ENCODE assay signal across 20 cellular contexts in the genomic region with DNA sequence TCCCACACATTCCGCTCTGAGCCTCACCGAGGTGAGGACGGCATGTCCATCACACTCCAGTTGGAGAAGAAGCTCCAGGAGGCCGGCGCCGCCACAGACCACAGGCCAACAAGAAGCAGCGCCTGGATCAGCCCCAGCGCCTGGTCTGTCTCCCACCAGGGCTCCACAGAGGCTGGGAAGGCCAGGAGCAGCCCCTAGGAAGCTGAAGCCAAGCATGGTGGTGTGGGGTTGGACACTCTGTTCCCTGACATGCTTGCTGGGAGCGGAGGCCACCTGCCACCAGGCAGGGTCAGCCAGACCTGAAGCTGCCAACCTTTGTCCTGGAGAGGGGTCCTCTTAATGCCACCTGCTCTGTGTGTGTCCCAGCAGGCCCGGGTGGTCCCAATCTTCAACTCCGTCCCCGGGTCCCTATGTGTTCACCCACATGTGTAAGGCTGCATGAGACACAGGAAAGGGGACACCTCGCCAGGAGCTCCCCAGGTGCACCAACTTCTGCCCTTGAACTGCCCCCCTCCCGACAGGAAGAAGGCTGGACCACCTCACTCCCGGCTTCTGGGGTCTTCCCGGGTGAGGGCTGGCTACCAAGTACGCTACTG.
DNase-seq lines count a peak whose midpoint lies in the region; ATAC-seq and TF ChIP-seq lines count a peak whose summit lies in the region.
"Had no signal": no experiment of that assay in that cellular context is flagged by ENCODE, and none has a peak within 500 bp of the region (broad histone marks: within the 10 kb centered on the region; RNA-seq: fewer than 3 reads in every experiment).

No MANE protein-coding gene starts in this region.

- no peak overlapping the region for H3K4me3 ChIP-seq in heart left ventricle
- no peak overlapping the region for H3K4me3 ChIP-seq in HUES64 (ENCODE audit: low read length)
- H3K4me3 ChIP-seq in iPS-20b (ENCODE audit: low read length), result peak overlapping the region; percentile 20; the same call in 1 of the 2 replicates
- H3K4me3 ChIP-seq in upper lobe of left lung, result no peak overlapping the region
- H3K4me3 ChIP-seq: coronary artery, hepatocyte had no signal

- H3K9ac ChIP-seq in HUES64 (ENCODE audit: low read depth, low read length), result peak overlapping the region; percentile 48
- H3K9ac ChIP-seq in iPS-20b (ENCODE audit: low read depth, low read length), result peak overlapping the region; percentile 78; the same call in 1 of the 2 replicates

- H3K36me3 ChIP-seq in heart left ventricle (no peaks in the 10 kb centered on the region), HUES64 (ENCODE audit: insufficient read depth, low read length) (no peaks in the 10 kb centered on the region), iPS-20b (ENCODE audit: insufficient read depth, low read depth, low read length) (no peaks in the 10 kb centered on the region), upper lobe of left lung (no peaks in the 10 kb centered on the region)

- H3K27ac ChIP-seq in heart left ventricle (no peak overlapping the region), HUES64 (ENCODE audit: low read depth, low read length) (peak overlapping the region; percentile 99), iPS-20b (ENCODE audit: low read length) (peak overlapping the region; percentile 94), upper lobe of left lung (no peak overlapping the region)
- H3K27ac ChIP-seq: coronary artery, hepatocyte had no signal

- ATAC-seq in Right ventricle myocardium superior (ENCODE audit: poor library complexity), result no peak
- ATAC-seq in heart left ventricle, result no peak
- no peak for ATAC-seq in upper lobe of left lung (ENCODE audit: low FRiP score in 2 of 2)
- ATAC-seq in GM19455 (IDR thresholded peaks at IDR 0.05; ENCODE audit: unreplicated experiment), result no peak
- ATAC-seq: T-cell had no signal

- DNase-seq in Right ventricle myocardium superior, result peak; percentile 38
- DNase-seq in heart left ventricle, result no peak
- DNase-seq in upper lobe of left lung, result peak; percentile 15 to 54
- DNase-seq in KG1 (lab: John Stamatoyannopoulos, UW), result no peak
- no peak for DNase-seq in midbrain (lab: John Stamatoyannopoulos, UW)
- DNase-seq: activated CD4-positive, alpha-beta T cell treated with anti-CD3 and anti-CD28 coated beads, Interleukin-2, amount 50 U/mL, for 4 hours; activated T-cell treated with anti-CD3 and anti-CD28 coated beads, Interleukin-2, amount 50 U/mL, for 48 hours; CD8-positive, alpha-beta memory T cell; DMS79 treated with DMSO at 0.1 percent for 48 hours; kidney glomerular epithelial cell; NCI-H1105; NCI-H2107; NCI-H524 treated with DMSO at 0.1 percent for 48 hours; SHP77 had no signal

- intact Hi-C loops in Right ventricle myocardium superior (cut with DNase I) (no loop called here), heart left ventricle (cut with DNase I) (no loop called here)

- H3K27me3 ChIP-seq in heart left ventricle (peaks cover 0 to 56% (median 14%) of the 10 kb centered on the region in 9 donors), HUES64 (ENCODE audit: insufficient read depth, low read length) (no peaks in the 10 kb centered on the region), iPS-20b (ENCODE audit: insufficient read depth, low read length) (no peaks in the 10 kb centered on the region; the same call in 1 of the 2 replicates), upper lobe of left lung (no peaks in the 10 kb centered on the region)

- H3K9me3 ChIP-seq in heart left ventricle (no peaks in the 10 kb centered on the region), HUES64 (ENCODE audit: insufficient read depth, low read depth, low read length) (no peaks in the 10 kb centered on the region), iPS-20b (ENCODE audit: insufficient read depth, low read depth, low read length) (no peaks in the 10 kb centered on the region), upper lobe of left lung (no peaks in the 10 kb centered on the region)

- TF ChIP-seq POLR2A in heart left ventricle (IDR thresholded peaks at IDR 0.05) (no peak), upper lobe of left lung (IDR thresholded peaks at IDR 0.05) (no peak)

- TF ChIP-seq EP300 in upper lobe of left lung (IDR thresholded peaks at IDR 0.05), result no peak

- WGBS in heart left ventricle, 4 donors, result 50 to 66% (median 58%) methylated on average over 12 to 17 of the region's 17 CpGs
- WGBS in HUES64, result 69% methylated on average over 17 of the region's 17 CpGs
- 74 to 76% methylated on average over 12 to 17 of the region's 17 CpGs for WGBS in upper lobe of left lung, 2 donors

- TF ChIP-seq CTCF in heart left ventricle (IDR thresholded peaks at IDR 0.05), result no peak
- TF ChIP-seq CTCF in upper lobe of left lung (IDR thresholded peaks at IDR 0.05), result no peak

- H3K4me1 ChIP-seq in heart left ventricle (peaks cover 0 to 14% (median 0%) of the 10 kb centered on the region in 12 donors), HUES64 (ENCODE audit: insufficient read depth, low read length) (peaks cover 23% of the 10 kb centered on the region), iPS-20b (ENCODE audit: insufficient read depth, low read length) (peaks cover 21% of the 10 kb centered on the region; the same call in 1 of the 2 replicates), upper lobe of left lung (peaks cover 0 to 8% (median 3%) of the 10 kb centered on the region in 4 donors)

Comparison
In these comparisons a context has a peak if more than half of its experiments do, and no peak if none do; other contexts are left out.
1. DNase-seq: peak in Right ventricle myocardium superior (single experiment) and upper lobe of left lung (2 of 2); none in heart left ventricle (0 of 5), KG1 (single experiment) and midbrain (single experiment).
2. H3K27ac ChIP-seq: peak in HUES64 (single experiment) and iPS-20b (single experiment); none in heart left ventricle (0 of 12) and upper lobe of left lung (0 of 4).